Comparison of ENCODE assay signal across 12 cellular contexts in the genomic region with DNA sequence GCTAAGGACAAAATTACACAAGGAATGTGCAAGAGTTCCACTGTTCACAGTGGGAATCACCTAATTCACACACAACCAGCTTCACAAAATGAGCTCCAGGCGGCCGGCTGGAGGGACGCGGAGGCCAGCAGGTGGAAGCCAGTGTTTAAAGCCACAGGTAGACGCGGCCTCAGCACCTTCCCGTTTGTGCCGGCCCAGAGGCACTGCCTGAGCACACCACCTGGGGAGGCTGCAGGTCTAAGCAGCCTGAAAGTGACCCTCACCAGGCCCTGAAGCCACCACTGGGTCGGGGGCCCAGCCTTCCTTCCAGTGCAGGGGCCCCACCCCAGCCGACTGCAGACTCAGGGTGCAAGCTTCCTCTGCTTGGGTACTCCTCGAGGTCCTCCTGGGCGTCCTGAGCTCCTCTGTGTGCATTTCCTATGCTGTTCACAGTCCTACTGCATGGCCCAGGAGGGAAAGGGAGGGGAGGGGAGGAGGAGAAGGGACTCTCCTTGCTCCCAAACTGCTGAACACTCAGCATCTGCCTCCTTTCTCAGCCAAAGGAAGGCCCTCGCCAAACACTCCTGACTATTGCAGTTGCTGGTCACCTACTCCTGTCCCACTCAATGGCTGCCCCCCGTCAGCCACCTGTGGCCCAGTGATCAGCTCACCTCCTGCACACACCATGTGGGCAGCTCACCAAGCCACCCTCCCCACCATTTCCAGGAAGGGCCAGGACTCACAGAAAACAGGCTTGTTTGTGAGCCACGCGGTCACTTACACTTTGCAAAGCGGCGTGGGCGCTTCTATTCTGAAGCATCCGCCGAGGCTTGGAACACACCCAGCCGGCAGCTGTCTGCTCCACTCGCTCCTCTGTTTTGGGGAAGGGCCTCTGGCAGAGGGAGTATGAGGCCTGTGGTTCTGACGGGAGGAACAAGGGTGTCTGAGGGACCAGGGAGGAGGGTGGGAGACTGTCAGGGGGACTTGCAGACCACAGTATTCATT.
DNase-seq lines count a peak whose midpoint lies in the region; ATAC-seq, FAIRE-seq and TF ChIP-seq lines count a peak whose summit lies in the region.
"Had no signal": no experiment of that assay in that cellular context is flagged by ENCODE, and none has a peak within 500 bp of the region (broad histone marks: within the 10 kb centered on the region; RNA-seq: fewer than 3 reads in every experiment).

No MANE protein-coding gene starts in this region.

- BruUV-seq in HepG2 (replicated peaks; lab: Mats Ljungman, UMichigan): no TSS peak

- no peaks in the 10 kb centered on the region for H3K36me3 ChIP-seq in right lobe of liver
- H3K36me3 ChIP-seq in HepG2 (replicated peaks in 1 of 2; ENCODE audit: control insufficient read depth in 1 of 2, insufficient read depth in 2 of 2, low read length in 2 of 2): no peaks in the 10 kb centered on the region
- H3K36me3 ChIP-seq: neutrophil had no signal

- H3K27ac ChIP-seq in right lobe of liver (no peak overlapping the region), HepG2 (ENCODE audit: extremely low read length, insufficient read depth, low read length) (no peak overlapping the region)
- H3K27ac ChIP-seq: neutrophil had no signal

- H3K9me3 ChIP-seq in right lobe of liver (no peaks in the 10 kb centered on the region), HepG2 (ENCODE audit: low read length) (no peaks in the 10 kb centered on the region)
- H3K9me3 ChIP-seq: neutrophil had no signal

- TF ChIP-seq EP300 in HepG2 (IDR thresholded peaks at IDR 0.05; ENCODE audit: low read depth in 2 of 2, low read length in 2 of 2) (no peak), HepG2 (CRISPR knock-in tag; IDR thresholded peaks at IDR 0.05; ENCODE audit: borderline replicate concordance) (no peak)

- no peak for TF ChIP-seq RAD21 in HepG2 (CRISPR knock-in tag; IDR thresholded peaks at IDR 0.05)

- H3K79me2 ChIP-seq in HepG2 (ENCODE audit: insufficient read depth, low read length): no peaks in the 10 kb centered on the region

- DNase-seq in right lobe of liver (peak in 1 of 3 donors; percentile 45), HepG2 (ENCODE audit: low spot score) (no peak), fibroblast of mammary gland (ENCODE audit: low read depth) (peak; percentile 29), myocyte (ENCODE audit: low read depth) (peak; percentile 79), NCI-H2171 treated with DMSO at 0.1 percent for 48 hours (lab: John Stamatoyannopoulos, UW) (no peak), HuH-7 (ENCODE audit: low spot score) (no peak)
- no peak for DNase-seq in activated CD4-positive, alpha-beta T cell treated with anti-CD3 and anti-CD28 coated beads for 1 hour
- no peak for DNase-seq in activated naive CD4-positive, alpha-beta T cell treated with anti-CD3 and anti-CD28 coated beads, Interleukin-2, amount 50 U/mL, for 16 hours
- DNase-seq: activated CD4-positive, alpha-beta T cell treated with anti-CD3 and anti-CD28 coated beads, Interleukin-2, amount 50 U/mL, for 48 hours; kidney glomerular epithelial cell; NCI-H226 had no signal

- H3K4me3 ChIP-seq in right lobe of liver: no peak overlapping the region
- H3K4me3 ChIP-seq in HepG2 (replicated peaks in 1 of 3; ENCODE audit: insufficient read depth in 1 of 3, low read depth in 2 of 3, low read length in 3 of 3): no peak overlapping the region
- no peak overlapping the region for H3K4me3 ChIP-seq in fibroblast of mammary gland (ENCODE audit: control insufficient read depth, low read depth, low read length)

- no peak for FAIRE-seq in HepG2 (lab: Jason Lieb, UNC)

- intact Hi-C loops in right lobe of liver (cut with DNase I): no loop called here
- intact Hi-C loops in HepG2 (cut with micrococcal nuclease; ENCODE audit: unreplicated experiment): no loop called here

- POLR2A ChIA-PET in HepG2 (lab: Yijun Ruan, JAX): interaction anchor here (0.6 kb wide), 1 partner anchor 508 kb away, joined by 3 read pairs; no protein-coding TSS in a partner anchor

- 89% methylated on average over 9 of the region's 24 CpGs for WGBS in right lobe of liver (ENCODE audit: insufficient coverage, low coverage, low lambda C conversion rate, missing lambda C conversion rate)
- WGBS in HepG2 (ENCODE audit: low lambda C conversion rate): 68% methylated on average over 13 of the region's 24 CpGs

- TF ChIP-seq POLR2A in right lobe of liver (IDR thresholded peaks at IDR 0.05) (no peak), HepG2 (IDR thresholded peaks at IDR 0.05; ENCODE audit: insufficient read depth in 1 of 2, low read depth in 2 of 2, low read length in 2 of 2) (no peak)

- H4K20me1 ChIP-seq in HepG2 (ENCODE audit: insufficient read depth, low read length): no peaks in the 10 kb centered on the region

- H3K27me3 ChIP-seq in right lobe of liver: no peaks in the 10 kb centered on the region
- peaks cover 4 to 26% of the 10 kb centered on the region in 2 experiments; a peak in 4 of 5 replicates for H3K27me3 ChIP-seq in HepG2 (ENCODE audit: control insufficient read depth in 1 of 2, insufficient read depth in 2 of 2, low read length in 2 of 2)
- H3K27me3 ChIP-seq: neutrophil had no signal

- no peak for TF ChIP-seq CTCF in right lobe of liver (IDR thresholded peaks at IDR 0.05)
- TF ChIP-seq CTCF in HepG2 (CRISPR knock-in tag; IDR thresholded peaks at IDR 0.05): no peak
- no peak for TF ChIP-seq CTCF in fibroblast of mammary gland (conservative IDR thresholded peaks at IDR 0.05; ENCODE audit: control insufficient read depth, insufficient read depth, low read depth, low read length)

- in situ Hi-C loops in HepG2 (cut with HindIII; ENCODE audit: extremely low pct_ligation_motif_present, low pct_unique_long_range_greater_than_20kb): no loop called here

- H3K4me1 ChIP-seq in right lobe of liver: no peaks in the 10 kb centered on the region
- H3K4me1 ChIP-seq in HepG2 (ENCODE audit: insufficient read depth, low read length): no peaks in the 10 kb centered on the region

- no peak overlapping the region for H3K4me2 ChIP-seq in HepG2 (ENCODE audit: low read depth, low read length)

- no peak overlapping the region for H2AFZ ChIP-seq in HepG2 (ENCODE audit: low read length)

- peak; percentile 12 to 58 (median 42) for ATAC-seq in right lobe of liver
- ATAC-seq in HepG2: no peak; the same call in 2 of the 3 replicates

- CTCF ChIA-PET in HepG2 (lab: Yijun Ruan, JAX; ENCODE audit: low intra/inter-chr PET ratio, low total read pairs): no interaction called here

- H3K9ac ChIP-seq in HepG2 (ENCODE audit: insufficient read depth, low read depth, low read length): no peak overlapping the region

TF ChIP-seq in HepG2, 621 proteins besides CTCF, POLR2A, EP300 and RAD21:
- TF ChIP-seq ELF3 (CRISPR knock-in tag; IDR thresholded peaks at IDR 0.05): no peak
- TF ChIP-seq ZFP36L2 (CRISPR knock-in tag; IDR thresholded peaks at IDR 0.05): no peak
- no peak for TF ChIP-seq ZBTB7B (CRISPR knock-in tag; IDR thresholded peaks at IDR 0.05)
- TF ChIP-seq FOSL1 (CRISPR knock-in tag; IDR thresholded peaks at IDR 0.05; ENCODE audit: borderline replicate concordance): no peak
- TF ChIP-seq SNAI1 (CRISPR knock-in tag; IDR thresholded peaks at IDR 0.05; ENCODE audit: borderline replicate concordance): no peak
- TF ChIP-seq TMF1 (CRISPR knock-in tag; IDR thresholded peaks at IDR 0.05; ENCODE audit: low read depth): no peak
- TF ChIP-seq, protein P1, sequence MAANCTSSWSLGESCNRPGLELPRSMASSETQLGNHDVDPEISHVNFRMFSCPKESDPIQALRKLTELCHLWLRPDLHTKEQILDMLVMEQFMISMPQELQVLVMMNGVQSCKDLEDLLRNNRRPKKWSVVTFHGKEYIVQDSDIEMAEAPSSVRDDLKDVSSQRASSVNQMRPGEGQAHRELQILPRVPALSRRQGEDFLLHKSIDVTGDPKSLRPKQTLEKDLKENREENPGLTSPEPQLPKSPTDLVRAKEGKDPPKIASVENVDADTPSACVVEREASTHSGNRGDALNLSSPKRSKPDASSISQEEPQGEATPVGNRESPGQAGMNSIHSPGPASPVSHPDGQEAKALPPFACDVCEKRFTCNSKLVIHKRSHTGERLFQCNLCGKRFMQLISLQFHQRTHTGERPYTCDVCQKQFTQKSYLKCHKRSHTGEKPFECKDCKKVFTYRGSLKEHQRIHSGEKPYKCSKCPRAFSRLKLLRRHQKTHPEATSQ (CRISPR knock-in tag; IDR thresholded peaks at IDR 0.05; ENCODE audit: borderline replicate concordance): no peak
- TF ChIP-seq, protein P2, sequence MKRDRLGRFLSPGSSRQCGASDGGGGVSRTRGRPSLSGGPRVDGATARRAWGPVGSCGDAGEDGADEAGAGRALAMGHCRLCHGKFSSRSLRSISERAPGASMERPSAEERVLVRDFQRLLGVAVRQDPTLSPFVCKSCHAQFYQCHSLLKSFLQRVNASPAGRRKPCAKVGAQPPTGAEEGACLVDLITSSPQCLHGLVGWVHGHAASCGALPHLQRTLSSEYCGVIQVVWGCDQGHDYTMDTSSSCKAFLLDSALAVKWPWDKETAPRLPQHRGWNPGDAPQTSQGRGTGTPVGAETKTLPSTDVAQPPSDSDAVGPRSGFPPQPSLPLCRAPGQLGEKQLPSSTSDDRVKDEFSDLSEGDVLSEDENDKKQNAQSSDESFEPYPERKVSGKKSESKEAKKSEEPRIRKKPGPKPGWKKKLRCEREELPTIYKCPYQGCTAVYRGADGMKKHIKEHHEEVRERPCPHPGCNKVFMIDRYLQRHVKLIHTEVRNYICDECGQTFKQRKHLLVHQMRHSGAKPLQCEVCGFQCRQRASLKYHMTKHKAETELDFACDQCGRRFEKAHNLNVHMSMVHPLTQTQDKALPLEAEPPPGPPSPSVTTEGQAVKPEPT (CRISPR knock-in tag; IDR thresholded peaks at IDR 0.05; ENCODE audit: low read depth): no peak
- TF ChIP-seq ZNF879 (CRISPR knock-in tag; IDR thresholded peaks at IDR 0.05): no peak
- TF ChIP-seq MTA1 (CRISPR knock-in tag; IDR thresholded peaks at IDR 0.05; ENCODE audit: borderline replicate concordance): no peak
- no peak for TF ChIP-seq TGIF2 (CRISPR knock-in tag; IDR thresholded peaks at IDR 0.05)
- no peak for TF ChIP-seq NR2F6 (IDR thresholded peaks at IDR 0.05)
- TF ChIP-seq NR2F6 (CRISPR knock-in tag; IDR thresholded peaks at IDR 0.05): no peak

Comparison
In these comparisons a context has a peak if more than half of its experiments do, and no peak if none do; other contexts are left out.
1. DNase-seq: peak in fibroblast of mammary gland (single experiment) and myocyte (single experiment); none in HepG2 (single experiment), activated CD4-positive, alpha-beta T cell treated with anti-CD3 and anti-CD28 coated beads for 1 hour (single experiment), NCI-H2171 treated with DMSO at 0.1 percent for 48 hours (single experiment), HuH-7 (single experiment) and activated naive CD4-positive, alpha-beta T cell treated with anti-CD3 and anti-CD28 coated beads, Interleukin-2, amount 50 U/mL, for 16 hours (single experiment).